8 cellular contexts compared by ENCODE assay signal in the genomic region with DNA sequence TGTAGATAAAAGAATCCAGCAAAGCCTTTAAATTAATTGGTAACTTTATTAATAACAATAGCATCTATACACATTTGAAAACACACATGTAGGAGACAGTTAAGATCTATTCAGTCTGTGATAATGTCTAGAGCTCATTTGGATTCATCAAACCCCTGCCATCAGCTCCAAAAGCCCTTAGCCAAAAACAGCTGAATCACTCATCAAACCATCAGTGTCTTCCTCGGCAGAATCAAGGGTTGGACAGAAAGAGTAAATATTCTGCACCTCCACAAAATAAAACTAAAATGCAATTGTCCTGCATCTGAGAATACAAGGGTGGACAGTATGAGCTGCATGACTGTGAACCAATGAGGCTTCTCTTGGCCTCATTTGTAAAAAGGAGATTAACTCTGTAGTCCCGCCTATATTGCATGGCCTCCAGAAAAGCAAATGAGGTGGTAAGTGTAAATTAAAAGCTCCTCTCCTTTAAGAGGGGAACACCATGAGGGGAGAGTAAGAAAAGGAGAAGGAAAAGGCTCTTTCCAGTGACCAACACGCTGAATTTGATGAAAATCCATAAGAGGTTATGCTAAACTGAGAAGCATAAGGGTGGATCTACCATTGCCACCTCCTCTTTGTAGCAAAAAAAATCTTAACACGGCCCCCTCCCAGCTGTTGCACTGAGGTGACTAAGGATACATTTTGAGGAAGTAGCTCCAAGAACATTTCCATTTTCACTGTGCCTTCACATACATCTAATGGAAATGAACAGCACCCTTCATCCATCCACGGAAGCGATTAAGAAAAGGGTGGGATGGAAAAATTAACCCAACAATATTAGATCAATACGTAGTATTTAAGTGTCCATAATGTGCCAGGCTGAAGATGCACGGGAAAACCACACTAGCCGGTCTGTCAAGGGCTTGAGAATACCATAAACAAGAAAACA. TPM values are rescaled to one million over a fixed set of nuclear protein-coding genes. Genes with fewer than 3 reads are reported as not detected.
DNase-seq lines count a peak whose midpoint lies in the region; ATAC-seq and TF ChIP-seq lines count a peak whose summit lies in the region.

No MANE protein-coding gene starts in this region.

- BruUV-seq in PC-9 (replicated peaks; lab: Mats Ljungman, UMichigan) = no TSS peak

- no peak for ATAC-seq in GM21737 (IDR thresholded peaks at IDR 0.05; ENCODE audit: unreplicated experiment)

- TF ChIP-seq CTCF in PC-9 (conservative IDR thresholded peaks at IDR 0.05) (no peak), osteoblast (IDR thresholded peaks at IDR 0.05; ENCODE audit: extremely low read depth, low read depth, low read length) (no peak), type B pancreatic cell (conservative IDR thresholded peaks at IDR 0.05) (no peak)

- H3K79me2 ChIP-seq in PC-9 (ENCODE audit: low read depth) = peaks cover 20% of the 10 kb centered on the region
- peaks cover 26% of the 10 kb centered on the region for H3K79me2 ChIP-seq in osteoblast (ENCODE audit: insufficient read depth, low read length)

- H2AFZ ChIP-seq in PC-9 (peak overlapping the region; percentile 37), osteoblast (ENCODE audit: low read length) (no peak overlapping the region)

- no peaks in the 10 kb centered on the region for H3K27me3 Mint-ChIP-seq in type B pancreatic cell

- peak overlapping the region; percentile 94 for H3K4me2 ChIP-seq in PC-9
- H3K4me2 ChIP-seq in osteoblast (ENCODE audit: insufficient read depth, low read length) = peak overlapping the region; percentile 91

- H3K4me1 ChIP-seq in PC-9 (replicated peaks; ENCODE audit: insufficient read depth) (peaks cover 22% of the 10 kb centered on the region), endocrine pancreas (ENCODE audit: control insufficient read depth, insufficient read depth, low read length) (peaks cover 8% of the 10 kb centered on the region), osteoblast (ENCODE audit: insufficient read depth, low read length) (peaks cover 21% of the 10 kb centered on the region)

- no peaks in the 10 kb centered on the region for H3K36me3 ChIP-seq in PC-9 (ENCODE audit: low read depth)
- H3K36me3 ChIP-seq in endocrine pancreas (ENCODE audit: control insufficient read depth, insufficient read depth, low read length) = no peaks in the 10 kb centered on the region
- no peaks in the 10 kb centered on the region for H3K36me3 ChIP-seq in osteoblast (ENCODE audit: insufficient read depth, low read length)

- in situ Hi-C loops in KBM-7 (cut with MboI; ENCODE audit: low pct_unique_long_range_greater_than_20kb, low sequenced_read_pairs) = no loop called here

- H3K27ac ChIP-seq in PC-9 (peak overlapping the region; percentile 97), osteoblast (ENCODE audit: low read depth, low read length) (peak overlapping the region; percentile 94)

- H3K4me1 Mint-ChIP-seq in type B pancreatic cell (ENCODE audit: unreplicated experiment) = no peaks in the 10 kb centered on the region

- intact Hi-C loops in PC-9 (cut with micrococcal nuclease; ENCODE audit: unreplicated experiment) = loop anchor here (10.0 kb wide), 1 partner anchor 280 kb away; no protein-coding TSS in a partner anchor

- no peaks in the 10 kb centered on the region for H3K9me2 ChIP-seq in PC-9 (ENCODE audit: insufficient read depth)

- H3K4me3 Mint-ChIP-seq in type B pancreatic cell = no peak overlapping the region

- no peaks in the 10 kb centered on the region for H3K9me3 Mint-ChIP-seq in type B pancreatic cell

- POLR2A ChIA-PET in PC-9 (lab: Charles Lee; ENCODE audit: unreplicated experiment) = interaction anchor here (1.3 to 1.6 kb wide), 2 partner anchors 53 to 303 kb away, joined by 5 to 6 read pairs; no protein-coding TSS in a partner anchor

- DNase-seq in DMS153 (lab: John Stamatoyannopoulos, UW) (peak; percentile 63), KBM-7 (peak; percentile 91), PC-9 (peak; percentile 16 to 52), osteoblast (ENCODE audit: insufficient read length, low spot score, missing footprints) (no peak), nucleus accumbens (lab: John Stamatoyannopoulos, UW) (no peak), type B pancreatic cell (ENCODE audit: extremely low spot score, unreplicated experiment) (no peak)

- H3K9ac ChIP-seq in endocrine pancreas (ENCODE audit: control insufficient read depth, insufficient read depth, low read length) = peak overlapping the region; percentile 87

- peaks cover 41% of the 10 kb centered on the region for H3F3A ChIP-seq in PC-9 (ENCODE audit: insufficient read depth, low read depth)

- no peaks in the 10 kb centered on the region for H3K27me3 ChIP-seq in PC-9 (ENCODE audit: insufficient read depth, low read depth)
- H3K27me3 ChIP-seq in endocrine pancreas (ENCODE audit: control insufficient read depth, insufficient read depth, low read length) = no peaks in the 10 kb centered on the region
- H3K27me3 ChIP-seq in osteoblast (ENCODE audit: insufficient read depth, low read length) = no peaks in the 10 kb centered on the region

- CTCF ChIA-PET in PC-9 (lab: Charles Lee) = interaction anchor here (0.9 kb wide), 1 partner anchor 302 kb away, joined by 6 read pairs; no protein-coding TSS in a partner anchor

- no peaks in the 10 kb centered on the region for H3K9me3 ChIP-seq in PC-9 (ENCODE audit: insufficient read depth, low read depth)
- H3K9me3 ChIP-seq in endocrine pancreas (ENCODE audit: control insufficient read depth, low read length) = no peaks in the 10 kb centered on the region
- no peaks in the 10 kb centered on the region for H3K9me3 ChIP-seq in osteoblast (ENCODE audit: low read depth, low read length)

- H3K4me3 ChIP-seq in PC-9 (peak overlapping the region; percentile 79), endocrine pancreas (ENCODE audit: control insufficient read depth, insufficient read depth, low read length) (peak overlapping the region; percentile 95), osteoblast (ENCODE audit: insufficient read depth, low read length) (peak overlapping the region; percentile 80)

- H4K20me1 ChIP-seq in PC-9 (ENCODE audit: insufficient read depth) (no peaks in the 10 kb centered on the region), osteoblast (ENCODE audit: insufficient read depth, low read length) (no peaks in the 10 kb centered on the region)

- H3K36me3 Mint-ChIP-seq in type B pancreatic cell = no peaks in the 10 kb centered on the region

- no peak overlapping the region for H3K27ac Mint-ChIP-seq in type B pancreatic cell

RNA-seq across cellular contexts. Expression of a gene that starts 14.7 kb away (rescaled TPM):
- total RNA-seq in PC-9 (2021) (16.2 and 23.7 TPM in 2 replicates), osteoblast (6.9 and 7.7 TPM in 2 replicates), type B pancreatic cell (ENCODE audit: low replicate concordance) (15.6 and 20.1 TPM in 2 replicates)

RNA-seq across cellular contexts. Expression of a gene that starts 32.9 kb away (rescaled TPM):
- 0.20 and 0.33 TPM in 2 replicates for total RNA-seq in PC-9 (2021)
- total RNA-seq in osteoblast = 20.3 and 23.2 TPM in 2 replicates
- total RNA-seq in type B pancreatic cell (ENCODE audit: low replicate concordance) = 5.4 and 16.2 TPM in 2 replicates

RNA-seq across cellular contexts. Expression of a gene that starts 42.9 kb away (rescaled TPM):
- 50.8 and 73.1 TPM in 2 replicates for total RNA-seq in PC-9 (2021)
- total RNA-seq in osteoblast = 12.4 and 13.4 TPM in 2 replicates
- 60.8 and 72.2 TPM in 2 replicates for total RNA-seq in type B pancreatic cell (ENCODE audit: low replicate concordance)

RNA-seq across cellular contexts. Expression of a gene that starts 52.0 kb away (rescaled TPM):
- 16.0 and 18.2 TPM in 2 replicates for total RNA-seq in PC-9 (2021)
- total RNA-seq in osteoblast = 7.2 and 13.3 TPM in 2 replicates
- 21.0 and 33.1 TPM in 2 replicates for total RNA-seq in type B pancreatic cell (ENCODE audit: low replicate concordance)

Comparison
In these comparisons a context has a peak if more than half of its experiments do, and no peak if none do; other contexts are left out.
1. DNase-seq: peak in DMS153 (single experiment), KBM-7 (single experiment) and PC-9 (2 of 2); none in osteoblast (single experiment), nucleus accumbens (0 of 56) and type B pancreatic cell (single experiment).
2. Peak in every context shown above with its lines, with median percentiles within 50 percentile points of each other: H3K4me3 ChIP-seq.